Comparison of ENCODE assay signal across 14 cellular contexts in genomic region chr17:41544497-41544896, GRCh38. TPM values are rescaled to one million over a fixed set of nuclear protein-coding genes. Genes with fewer than 3 reads are reported as not detected.
DNase-seq lines count a peak whose midpoint lies in the region; ATAC-seq, FAIRE-seq and TF ChIP-seq lines count a peak whose summit lies in the region.
"Had no signal": no experiment of that assay in that cellular context is flagged by ENCODE, and none has a peak within 500 bp of the region (broad histone marks: within the 10 kb centered on the region; RNA-seq: fewer than 3 reads in every experiment).

No MANE protein-coding gene starts in this region.

- TF ChIP-seq CTCF in HepG2 (CRISPR knock-in tag; IDR thresholded peaks at IDR 0.05) (no peak), right lobe of liver (IDR thresholded peaks at IDR 0.05) (no peak), SK-N-SH (IDR thresholded peaks at IDR 0.05) (no peak)

- no peak for TF ChIP-seq RAD21 in HepG2 (CRISPR knock-in tag; IDR thresholded peaks at IDR 0.05)
- peak; percentile 25 for TF ChIP-seq RAD21 in SK-N-SH (IDR thresholded peaks at IDR 0.05; ENCODE audit: low read length)

- TF ChIP-seq EP300 in HepG2 (IDR thresholded peaks at IDR 0.05; ENCODE audit: low read depth in 2 of 2, low read length in 2 of 2) (no peak; a peak in 1 of 4 replicates), HepG2 (CRISPR knock-in tag; IDR thresholded peaks at IDR 0.05; ENCODE audit: borderline replicate concordance) (no peak), SK-N-SH (IDR thresholded peaks at IDR 0.05; ENCODE audit: borderline replicate concordance in 1 of 2, low read depth in 1 of 2, low read length in 1 of 2) (peak in 1 of 2 experiments; percentile 63; a peak in 2 of 4 replicates)

- H3K27me3 ChIP-seq in HepG2 (ENCODE audit: control insufficient read depth in 1 of 2, insufficient read depth in 2 of 2, low read length in 2 of 2) (peaks cover 2 to 14% of the 10 kb centered on the region in 2 experiments; a peak in 1 of 5 replicates), right lobe of liver (peaks cover 0 to 8% of the 10 kb centered on the region in 2 donors), SK-N-SH (ENCODE audit: insufficient read depth) (no peaks in the 10 kb centered on the region)
- H3K27me3 ChIP-seq: uterus had no signal

- H3K4me2 ChIP-seq in HepG2 (ENCODE audit: low read depth, low read length) (peak overlapping the region; percentile 76), SK-N-SH (peak overlapping the region; percentile 40; the same call in 1 of the 2 replicates)

- no peaks in the 10 kb centered on the region for H3K9me2 ChIP-seq in SK-N-SH

- WGBS in HepG2 (ENCODE audit: low lambda C conversion rate), result 0% methylated on average over 5 of the region's 5 CpGs
- 40% methylated on average over 1 of the region's 5 CpGs for WGBS in right lobe of liver (ENCODE audit: insufficient coverage, low coverage, low lambda C conversion rate, missing lambda C conversion rate)
- 28% methylated on average over 5 of the region's 5 CpGs for WGBS in SK-N-SH (ENCODE audit: low lambda C conversion rate)

- H3K4me1 ChIP-seq in HepG2 (ENCODE audit: insufficient read depth, low read length) (peaks cover 57% of the 10 kb centered on the region), right lobe of liver (peaks cover 0 to 7% (median 2%) of the 10 kb centered on the region in 4 donors), SK-N-SH (ENCODE audit: control insufficient read depth in 1 of 2, insufficient read depth in 2 of 2, low read depth in 1 of 2, low read length in 1 of 2) (peaks cover 17 to 34% of the 10 kb centered on the region in 2 experiments; a peak in 3 of 4 replicates)

- H3K79me2 ChIP-seq in HepG2 (ENCODE audit: insufficient read depth, low read length) (no peaks in the 10 kb centered on the region), SK-N-SH (ENCODE audit: insufficient read depth) (no peaks in the 10 kb centered on the region)

- FAIRE-seq in HepG2 (lab: Jason Lieb, UNC) (peak; percentile 65), GM12892 (lab: Jason Lieb, UNC) (no peak)
- FAIRE-seq: endothelial cell of umbilical vein had no signal

- no peaks in the 10 kb centered on the region for H3K36me3 ChIP-seq in HepG2 (replicated peaks in 1 of 2; ENCODE audit: control insufficient read depth in 1 of 2, insufficient read depth in 2 of 2, low read length in 2 of 2)
- H3K36me3 ChIP-seq in right lobe of liver, result no peaks in the 10 kb centered on the region
- no peaks in the 10 kb centered on the region for H3K36me3 ChIP-seq in SK-N-SH (replicated peaks in 1 of 2; ENCODE audit: control insufficient read depth in 1 of 2, insufficient read depth in 2 of 2, low read length in 1 of 2)
- H3K36me3 ChIP-seq: uterus had no signal

- BruUV-seq in HepG2 (replicated peaks; lab: Mats Ljungman, UMichigan), result no TSS peak

- peak overlapping the region; percentile 47 for H2AFZ ChIP-seq in HepG2 (ENCODE audit: low read length)
- no peak overlapping the region for H2AFZ ChIP-seq in SK-N-SH (ENCODE audit: low read depth)

- TF ChIP-seq POLR2A in HepG2 (IDR thresholded peaks at IDR 0.05; ENCODE audit: insufficient read depth in 1 of 2, low read depth in 2 of 2, low read length in 2 of 2) (no peak), right lobe of liver (IDR thresholded peaks at IDR 0.05) (no peak), GM12892 (IDR thresholded peaks at IDR 0.05; ENCODE audit: low read depth, low read length) (no peak)

- CTCF ChIA-PET in HepG2 (lab: Yijun Ruan, JAX; ENCODE audit: low intra/inter-chr PET ratio, low total read pairs) (no interaction called here), SK-N-SH (lab: Yijun Ruan, JAX) (interaction anchor here (0.8 to 25.5 kb wide), 13 partner anchors 10 to 634 kb away, joined by 3 to 646 read pairs (median 4); no protein-coding TSS in a partner anchor)

- intact Hi-C loops in HepG2 (cut with micrococcal nuclease; ENCODE audit: unreplicated experiment) (no loop called here), right lobe of liver (cut with DNase I) (no loop called here)

- H4K20me1 ChIP-seq in HepG2 (ENCODE audit: insufficient read depth, low read length) (no peaks in the 10 kb centered on the region), SK-N-SH (ENCODE audit: insufficient read depth) (no peaks in the 10 kb centered on the region)

- H3K9ac ChIP-seq in HepG2 (ENCODE audit: insufficient read depth, low read depth, low read length), result 0 out of 2 replicates have a peak overlapping the region, but pooled peaks have one; percentile 24
- no peak overlapping the region for H3K9ac ChIP-seq in SK-N-SH

- no peak overlapping the region for H3K27ac ChIP-seq in HepG2 (ENCODE audit: extremely low read length, insufficient read depth, low read length)
- H3K27ac ChIP-seq in right lobe of liver, result no peak overlapping the region
- H3K27ac ChIP-seq in SK-N-SH (ENCODE audit: low read depth in 2 of 2, low read length in 1 of 2), result peak overlapping the region in 1 of 2 experiments; percentile 79; a peak in 2 of 4 replicates
- H3K27ac ChIP-seq: skin epidermis, uterus, VCaP had no signal

- peak; percentile 79 for DNase-seq in HepG2 (ENCODE audit: low spot score)
- no peak for DNase-seq in right lobe of liver
- peak; percentile 56 for DNase-seq in SK-N-SH
- DNase-seq in left kidney (ENCODE audit: low read depth, low spot score), result peak; percentile 87
- no peak for DNase-seq in GM12892 (ENCODE audit: insufficient read length)
- no peak for DNase-seq in T-helper 9 cell
- no peak for DNase-seq in stimulated activated naive CD8-positive, alpha-beta T cell treated with anti-CD3 and anti-CD28 coated beads, Interleukin-15, Interleukin-2, amounts not matched to agents 100 U/mL and 50 U/mL, for 24 hours
- DNase-seq: naive B cell, RPMI8226, uterus had no signal

- peaks cover 28% of the 10 kb centered on the region for H3F3A ChIP-seq in SK-N-SH (replicated peaks; ENCODE audit: insufficient read depth)

- POLR2A ChIA-PET in HepG2 (lab: Yijun Ruan, JAX), result interaction anchor here (1.0 to 1.3 kb wide), 3 partner anchors 15 to 144 kb away, joined by 3 to 19 read pairs (median 6); partner anchors contain the start of genes EIF1 and KRT19
- POLR2A ChIA-PET in SK-N-SH (lab: Yijun Ruan, JAX), result interaction anchor here (0.6 to 1.6 kb wide), 4 partner anchors 15 to 149 kb away, joined by 3 to 16 read pairs (median 5); partner anchors contain the start of gene EIF1

- in situ Hi-C loops in HepG2 (cut with HindIII; ENCODE audit: extremely low pct_ligation_motif_present, low pct_unique_long_range_greater_than_20kb), result no loop called here

- H3K4me3 ChIP-seq in HepG2 (replicated peaks in 1 of 3; ENCODE audit: insufficient read depth in 1 of 3, low read depth in 2 of 3, low read length in 3 of 3) (peak overlapping the region; percentile 20 to 47 (median 22); a peak in 3 of 6 replicates), right lobe of liver (no peak overlapping the region), SK-N-SH (ENCODE audit: low read depth in 2 of 2, low read length in 1 of 2) (no peak overlapping the region)
- H3K4me3 ChIP-seq: skin epidermis, uterus had no signal

- ATAC-seq in HepG2, result peak; percentile 33; the same call in 2 of the 3 replicates
- no peak for ATAC-seq in right lobe of liver
- ATAC-seq in stimulated activated naive CD8-positive, alpha-beta T cell treated with anti-CD3 and anti-CD28 coated beads, Interleukin-15, Interleukin-2, amounts not matched to agents 100 U/mL and 50 U/mL, for 24 hours, result no peak
- no peak for ATAC-seq in HG03095 (IDR thresholded peaks at IDR 0.05; ENCODE audit: unreplicated experiment)

- H3K9me3 ChIP-seq in HepG2 (ENCODE audit: low read length) (no peaks in the 10 kb centered on the region), right lobe of liver (no peaks in the 10 kb centered on the region), SK-N-SH (no peaks in the 10 kb centered on the region)
- H3K9me3 ChIP-seq: uterus had no signal

RNA-seq across cellular contexts. Expression of gene KRT19, which starts 16.4 kb away (rescaled TPM):
- total RNA-seq in HepG2 (2016; rRNA removed; fragmentation: Illumina TruSeq; extraction: Trizol), result 114 and 131 TPM in 2 replicates
- 56.4 and 59.6 TPM in 2 replicates for total RNA-seq in HepG2 (2016; cell fraction: cytosol; rRNA removed; fragmentation: Illumina TruSeq; extraction: Trizol; ENCODE audit: low read depth)
- total RNA-seq in HepG2 (2016; cell fraction: insoluble cytoplasmic fraction; rRNA removed; fragmentation: Illumina TruSeq; extraction: Trizol), result 112 and 133 TPM in 2 replicates
- 51.6 and 55.7 TPM in 2 replicates for total RNA-seq in HepG2 (2016; cell fraction: membrane; rRNA removed; fragmentation: Illumina TruSeq; extraction: Trizol)
- 57.9 and 58.1 TPM in 2 replicates for total RNA-seq in HepG2 (2016; cell fraction: nucleus; rRNA removed; fragmentation: Illumina TruSeq; extraction: Trizol)
- 142 and 154 TPM in 2 replicates for polyA plus RNA-seq in HepG2 (2011; rRNA removed)
- 133 and 195 TPM in 2 replicates for polyA plus RNA-seq in HepG2 (2011; cell fraction: cytosol; rRNA removed)
- 87.0 and 93.3 TPM in 2 replicates for polyA plus RNA-seq in HepG2 (2011; cell fraction: nucleus; rRNA removed)
- 47.9 and 55.2 TPM in 2 replicates for polyA plus RNA-seq in HepG2 (2012)
- polyA plus RNA-seq in HepG2 (2016; cell fraction: cytosol; fragmentation: Illumina TruSeq; extraction: Trizol; ENCODE audit: low read depth), result 48.0 and 50.3 TPM in 2 replicates
- 100 and 108 TPM in 2 replicates for polyA plus RNA-seq in HepG2 (2016; cell fraction: insoluble cytoplasmic fraction; fragmentation: Illumina TruSeq; extraction: Trizol; ENCODE audit: low read depth)
- 41.2 and 41.6 TPM in 2 replicates for polyA plus RNA-seq in HepG2 (2016; cell fraction: membrane; fragmentation: Illumina TruSeq; extraction: Trizol; ENCODE audit: low read depth)
- polyA plus RNA-seq in HepG2 (2016; cell fraction: nucleus; fragmentation: Illumina TruSeq; extraction: Trizol; ENCODE audit: insufficient read depth, low read depth), result 79.3 and 85.0 TPM in 2 replicates
- 163 and 173 TPM in 2 replicates for polyA minus RNA-seq in HepG2 (2011; rRNA and poly(A)+ RNA removed; ENCODE audit: low replicate concordance)
- polyA minus RNA-seq in HepG2 (2011; cell fraction: cytosol; rRNA and poly(A)+ RNA removed), result 82.1 and 108 TPM in 2 replicates
- 23.6 and 27.8 TPM in 2 replicates for polyA minus RNA-seq in HepG2 (2011; cell fraction: nucleus; rRNA and poly(A)+ RNA removed)
- total RNA-seq in right lobe of liver, result 1 to 10 TPM in 5 of 6 experiments, under 1 TPM in 1; 0.87 to 4.3 (median 2.5) TPM
- 1.8 and 2.5 TPM in 2 replicates for polyA plus RNA-seq in SK-N-SH (2012; rRNA removed)
- 1.7 and 2.3 TPM in 2 replicates for polyA plus RNA-seq in SK-N-SH (2012; cell fraction: cytosol; rRNA removed)
- polyA plus RNA-seq in SK-N-SH (2012; cell fraction: nucleus; rRNA removed), result 0.88 and 1.5 TPM in 2 replicates
- polyA plus RNA-seq in GM12892 (2012; ENCODE audit: missing spikeins), result not detected

RNA-seq across cellular contexts. Expression of gene KRT15, which starts 25.8 kb away (rescaled TPM):
- total RNA-seq in HepG2 (2016; rRNA removed; fragmentation: Illumina TruSeq; extraction: Trizol) (0.46 and 0.94 TPM in 2 replicates), right lobe of liver (not detected)
- 0.26 and 0.30 TPM in 2 replicates for total RNA-seq in HepG2 (2016; cell fraction: cytosol; rRNA removed; fragmentation: Illumina TruSeq; extraction: Trizol; ENCODE audit: low read depth)
- total RNA-seq in HepG2 (2016; cell fraction: insoluble cytoplasmic fraction; rRNA removed; fragmentation: Illumina TruSeq; extraction: Trizol), result 0.52 and 0.62 TPM in 2 replicates
- total RNA-seq in HepG2 (2016; cell fraction: membrane; rRNA removed; fragmentation: Illumina TruSeq; extraction: Trizol), result 0.53 and 0.59 TPM in 2 replicates
- 0.63 and 1.2 TPM in 2 replicates for total RNA-seq in HepG2 (2016; cell fraction: nucleus; rRNA removed; fragmentation: Illumina TruSeq; extraction: Trizol)
- polyA plus RNA-seq in HepG2 (2011; rRNA removed) (0.63 and 1.2 TPM in 2 replicates), SK-N-SH (2012; rRNA removed) (16.9 and 17.0 TPM in 2 replicates)
- polyA plus RNA-seq in HepG2 (2011; cell fraction: cytosol; rRNA removed), result 0.85 and 0.87 TPM in 2 replicates
- 1.6 and 2.2 TPM in 2 replicates for polyA plus RNA-seq in HepG2 (2011; cell fraction: nucleus; rRNA removed)
- 0.27 and 0.33 TPM in 2 replicates for polyA plus RNA-seq in HepG2 (2012)
- polyA plus RNA-seq in HepG2 (2016; cell fraction: cytosol; fragmentation: Illumina TruSeq; extraction: Trizol; ENCODE audit: low read depth), result 0.18 and 0.42 TPM in 2 replicates
- 0.56 and 0.61 TPM in 2 replicates for polyA plus RNA-seq in HepG2 (2016; cell fraction: insoluble cytoplasmic fraction; fragmentation: Illumina TruSeq; extraction: Trizol; ENCODE audit: low read depth)
- 0.31 and 0.50 TPM in 2 replicates for polyA plus RNA-seq in HepG2 (2016; cell fraction: membrane; fragmentation: Illumina TruSeq; extraction: Trizol; ENCODE audit: low read depth)
- polyA plus RNA-seq in HepG2 (2016; cell fraction: nucleus; fragmentation: Illumina TruSeq; extraction: Trizol; ENCODE audit: insufficient read depth, low read depth), result 1.0 TPM in 2 replicates
- polyA minus RNA-seq in HepG2 (2011; rRNA and poly(A)+ RNA removed; ENCODE audit: low replicate concordance), result 0.28 and 4.2 TPM in 2 replicates
- 1.1 TPM in 1 of 2 replicates, not detected in the other for polyA minus RNA-seq in HepG2 (2011; cell fraction: cytosol; rRNA and poly(A)+ RNA removed)
- 0.39 and 0.62 TPM in 2 replicates for polyA minus RNA-seq in HepG2 (2011; cell fraction: nucleus; rRNA and poly(A)+ RNA removed)
- 9.7 and 12.7 TPM in 2 replicates for polyA plus RNA-seq in SK-N-SH (2012; cell fraction: cytosol; rRNA removed)
- polyA plus RNA-seq in SK-N-SH (2012; cell fraction: nucleus; rRNA removed), result 33.8 and 36.0 TPM in 2 replicates
- not detected for polyA plus RNA-seq in GM12892 (2012; ENCODE audit: missing spikeins)

RNA-seq across cellular contexts. Expression of gene KRT9, which starts 27.4 kb away (rescaled TPM):
- total RNA-seq in HepG2 (2016; rRNA removed; fragmentation: Illumina TruSeq; extraction: Trizol) (not detected in 2 replicates), right lobe of liver (not detected)
- not detected in 2 replicates for total RNA-seq in HepG2 (2016; cell fraction: cytosol; rRNA removed; fragmentation: Illumina TruSeq; extraction: Trizol; ENCODE audit: low read depth)
- total RNA-seq in HepG2 (2016; cell fraction: insoluble cytoplasmic fraction; rRNA removed; fragmentation: Illumina TruSeq; extraction: Trizol), result not detected in 2 replicates
- not detected in 2 replicates for total RNA-seq in HepG2 (2016; cell fraction: membrane; rRNA removed; fragmentation: Illumina TruSeq; extraction: Trizol)
- total RNA-seq in HepG2 (2016; cell fraction: nucleus; rRNA removed; fragmentation: Illumina TruSeq; extraction: Trizol), result not detected in 2 replicates
- polyA plus RNA-seq in HepG2 (2011; rRNA removed) (not detected in 2 replicates), SK-N-SH (2012; rRNA removed) (not detected in 2 replicates)
- not detected in 2 replicates for polyA plus RNA-seq in HepG2 (2011; cell fraction: cytosol; rRNA removed)
- not detected in 2 replicates for polyA plus RNA-seq in HepG2 (2011; cell fraction: nucleus; rRNA removed)
- not detected in 2 replicates for polyA plus RNA-seq in HepG2 (2012)
- not detected in 2 replicates for polyA plus RNA-seq in HepG2 (2016; cell fraction: cytosol; fragmentation: Illumina TruSeq; extraction: Trizol; ENCODE audit: low read depth)
- not detected in 2 replicates for polyA plus RNA-seq in HepG2 (2016; cell fraction: insoluble cytoplasmic fraction; fragmentation: Illumina TruSeq; extraction: Trizol; ENCODE audit: low read depth)
- polyA plus RNA-seq in HepG2 (2016; cell fraction: membrane; fragmentation: Illumina TruSeq; extraction: Trizol; ENCODE audit: low read depth), result not detected in 2 replicates
- polyA plus RNA-seq in HepG2 (2016; cell fraction: nucleus; fragmentation: Illumina TruSeq; extraction: Trizol; ENCODE audit: insufficient read depth, low read depth), result not detected in 2 replicates
- polyA minus RNA-seq in HepG2 (2011; rRNA and poly(A)+ RNA removed; ENCODE audit: low replicate concordance), result 0.19 TPM in 1 of 2 replicates, not detected in the other
- not detected in 2 replicates for polyA minus RNA-seq in HepG2 (2011; cell fraction: cytosol; rRNA and poly(A)+ RNA removed)
- not detected in 2 replicates for polyA minus RNA-seq in HepG2 (2011; cell fraction: nucleus; rRNA and poly(A)+ RNA removed)
- polyA plus RNA-seq in SK-N-SH (2012; cell fraction: cytosol; rRNA removed), result not detected in 2 replicates
- polyA plus RNA-seq in SK-N-SH (2012; cell fraction: nucleus; rRNA removed), result not detected in 2 replicates
- not detected for polyA plus RNA-seq in GM12892 (2012; ENCODE audit: missing spikeins)
- total RNA-seq: endothelial cell of umbilical vein had no signal
- polyA plus RNA-seq: endothelial cell of umbilical vein had no signal

RNA-seq across cellular contexts. Expression of gene KRT13, which starts 39.1 kb away (rescaled TPM):
- total RNA-seq in HepG2 (2016; rRNA removed; fragmentation: Illumina TruSeq; extraction: Trizol), result not detected in 2 replicates
- not detected in 2 replicates for total RNA-seq in HepG2 (2016; cell fraction: cytosol; rRNA removed; fragmentation: Illumina TruSeq; extraction: Trizol; ENCODE audit: low read depth)
- total RNA-seq in HepG2 (2016; cell fraction: insoluble cytoplasmic fraction; rRNA removed; fragmentation: Illumina TruSeq; extraction: Trizol), result not detected in 2 replicates
- not detected in 2 replicates for total RNA-seq in HepG2 (2016; cell fraction: membrane; rRNA removed; fragmentation: Illumina TruSeq; extraction: Trizol)
- total RNA-seq in HepG2 (2016; cell fraction: nucleus; rRNA removed; fragmentation: Illumina TruSeq; extraction: Trizol), result not detected in 2 replicates
- polyA plus RNA-seq in HepG2 (2011; rRNA removed), result 0.30 TPM in 1 of 2 replicates, not detected in the other
- polyA plus RNA-seq in HepG2 (2011; cell fraction: cytosol; rRNA removed), result 0.05 TPM in 1 of 2 replicates, not detected in the other
- 0.09 TPM in 1 of 2 replicates, not detected in the other for polyA plus RNA-seq in HepG2 (2011; cell fraction: nucleus; rRNA removed)
- not detected in 2 replicates for polyA plus RNA-seq in HepG2 (2012)
- not detected in 2 replicates for polyA plus RNA-seq in HepG2 (2016; cell fraction: cytosol; fragmentation: Illumina TruSeq; extraction: Trizol; ENCODE audit: low read depth)
- not detected in 2 replicates for polyA plus RNA-seq in HepG2 (2016; cell fraction: insoluble cytoplasmic fraction; fragmentation: Illumina TruSeq; extraction: Trizol; ENCODE audit: low read depth)
- polyA plus RNA-seq in HepG2 (2016; cell fraction: membrane; fragmentation: Illumina TruSeq; extraction: Trizol; ENCODE audit: low read depth), result not detected in 2 replicates
- not detected in 2 replicates for polyA plus RNA-seq in HepG2 (2016; cell fraction: nucleus; fragmentation: Illumina TruSeq; extraction: Trizol; ENCODE audit: insufficient read depth, low read depth)
- polyA minus RNA-seq in HepG2 (2011; rRNA and poly(A)+ RNA removed; ENCODE audit: low replicate concordance), result 0.70 TPM in 1 of 2 replicates, not detected in the other
- polyA minus RNA-seq in HepG2 (2011; cell fraction: cytosol; rRNA and poly(A)+ RNA removed), result not detected in 2 replicates
- not detected in 2 replicates for polyA minus RNA-seq in HepG2 (2011; cell fraction: nucleus; rRNA and poly(A)+ RNA removed)
- 1 to 10 TPM in 1 of 6 experiments, not detected in 5; 1.6 TPM for total RNA-seq in right lobe of liver
- polyA plus RNA-seq in SK-N-SH (2012; rRNA removed), result 0.39 and 0.67 TPM in 2 replicates
- 0.06 and 0.37 TPM in 2 replicates for polyA plus RNA-seq in SK-N-SH (2012; cell fraction: cytosol; rRNA removed)
- polyA plus RNA-seq in SK-N-SH (2012; cell fraction: nucleus; rRNA removed), result 1.3 TPM in 2 replicates
- not detected for polyA plus RNA-seq in GM12892 (2012; ENCODE audit: missing spikeins)
- total RNA-seq: endothelial cell of umbilical vein had no signal
- polyA plus RNA-seq: endothelial cell of umbilical vein had no signal

RNA-seq across cellular contexts. Expression of gene KRT14, which starts 42.2 kb away (rescaled TPM):
- total RNA-seq in HepG2 (2016; rRNA removed; fragmentation: Illumina TruSeq; extraction: Trizol) (not detected in 2 replicates), right lobe of liver (under 1 TPM in 1 of 6 experiments, not detected in 5; 0.24 TPM)
- total RNA-seq in HepG2 (2016; cell fraction: cytosol; rRNA removed; fragmentation: Illumina TruSeq; extraction: Trizol; ENCODE audit: low read depth), result not detected in 2 replicates
- total RNA-seq in HepG2 (2016; cell fraction: insoluble cytoplasmic fraction; rRNA removed; fragmentation: Illumina TruSeq; extraction: Trizol), result not detected in 2 replicates
- not detected in 2 replicates for total RNA-seq in HepG2 (2016; cell fraction: membrane; rRNA removed; fragmentation: Illumina TruSeq; extraction: Trizol)
- total RNA-seq in HepG2 (2016; cell fraction: nucleus; rRNA removed; fragmentation: Illumina TruSeq; extraction: Trizol), result not detected in 2 replicates
- polyA plus RNA-seq in HepG2 (2011; rRNA removed) (0.09 and 0.37 TPM in 2 replicates), SK-N-SH (2012; rRNA removed) (not detected in 2 replicates)
- 0.03 and 0.04 TPM in 2 replicates for polyA plus RNA-seq in HepG2 (2011; cell fraction: cytosol; rRNA removed)
- not detected in 2 replicates for polyA plus RNA-seq in HepG2 (2011; cell fraction: nucleus; rRNA removed)
- not detected in 2 replicates for polyA plus RNA-seq in HepG2 (2012)
- polyA plus RNA-seq in HepG2 (2016; cell fraction: cytosol; fragmentation: Illumina TruSeq; extraction: Trizol; ENCODE audit: low read depth), result not detected in 2 replicates
- polyA plus RNA-seq in HepG2 (2016; cell fraction: insoluble cytoplasmic fraction; fragmentation: Illumina TruSeq; extraction: Trizol; ENCODE audit: low read depth), result not detected in 2 replicates
- not detected in 2 replicates for polyA plus RNA-seq in HepG2 (2016; cell fraction: membrane; fragmentation: Illumina TruSeq; extraction: Trizol; ENCODE audit: low read depth)
- not detected in 2 replicates for polyA plus RNA-seq in HepG2 (2016; cell fraction: nucleus; fragmentation: Illumina TruSeq; extraction: Trizol; ENCODE audit: insufficient read depth, low read depth)
- polyA minus RNA-seq in HepG2 (2011; rRNA and poly(A)+ RNA removed; ENCODE audit: low replicate concordance), result 9.6 TPM in 1 of 2 replicates, not detected in the other
- not detected in 2 replicates for polyA minus RNA-seq in HepG2 (2011; cell fraction: cytosol; rRNA and poly(A)+ RNA removed)
- not detected in 2 replicates for polyA minus RNA-seq in HepG2 (2011; cell fraction: nucleus; rRNA and poly(A)+ RNA removed)
- not detected in 2 replicates for polyA plus RNA-seq in SK-N-SH (2012; cell fraction: cytosol; rRNA removed)
- 0.04 TPM in 1 of 2 replicates, not detected in the other for polyA plus RNA-seq in SK-N-SH (2012; cell fraction: nucleus; rRNA removed)
- not detected for polyA plus RNA-seq in GM12892 (2012; ENCODE audit: missing spikeins)

Comparison
In these comparisons a context has a peak if more than half of its experiments do, and no peak if none do; other contexts are left out.
1. DNase-seq: peak in HepG2 (single experiment), SK-N-SH (single experiment) and left kidney (single experiment); none in right lobe of liver (0 of 3), GM12892 (single experiment), T-helper 9 cell (single experiment) and stimulated activated naive CD8-positive, alpha-beta T cell treated with anti-CD3 and anti-CD28 coated beads, Interleukin-15, Interleukin-2, amounts not matched to agents 100 U/mL and 50 U/mL, for 24 hours (single experiment).
2. H3K4me3 ChIP-seq: peak in HepG2 (3 of 3); none in right lobe of liver (0 of 3) and SK-N-SH (0 of 2).
3. RNA of gene KRT19, which starts 16.4 kb away (total RNA-seq): 51.6 to 133 TPM in HepG2; 0.87 to 4.3 TPM in right lobe of liver; every median in the first group is over 10 times any median in the second.
4. Of the 25 proteins assayed by ChIP-seq in both HepG2 and SK-N-SH: peak only in HepG2: none; only in SK-N-SH: CHD2, MAX, MXI1, NFIC, PBX3, POLR2AphosphoS5 and 3 more; in both: none; in neither: 15; mixed calls (peak in some experiments, not most) for 1.